ENCODE assay signal across 14 cellular contexts in the genomic region with DNA sequence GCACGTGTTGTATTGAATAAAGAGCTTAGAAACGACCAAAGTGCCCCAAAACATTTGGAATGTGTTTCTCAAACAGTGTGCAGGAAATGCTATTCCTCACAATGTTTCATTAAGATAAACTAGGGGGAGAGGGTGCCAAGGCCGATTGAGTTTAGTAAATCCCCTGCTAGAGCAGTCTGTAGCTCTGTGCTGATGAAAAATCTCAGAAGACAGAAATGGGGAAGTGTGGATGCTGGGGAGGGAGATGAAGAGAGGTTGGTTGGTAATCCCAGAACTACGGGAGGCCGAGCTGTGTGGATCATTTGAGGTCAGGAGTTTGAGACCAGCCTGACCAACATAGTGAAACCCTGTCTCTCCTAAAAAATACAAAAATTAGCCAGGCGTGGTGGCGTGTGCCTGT.
"Had no signal": no experiment of that assay in that cellular context is flagged by ENCODE, and none has a peak within 500 bp of the region (broad histone marks: within the 10 kb centered on the region; RNA-seq: fewer than 3 reads in every experiment).

No MANE protein-coding gene starts in this region.

- ATAC-seq: stimulated activated naive CD8-positive, alpha-beta T cell treated with anti-CD3 and anti-CD28 coated beads, Interleukin-15, Interleukin-2, amounts not matched to agents 100 U/mL and 50 U/mL, for 24 hours had no signal

- H3K27ac ChIP-seq: ascending aorta, dorsolateral prefrontal cortex, esophagus squamous epithelium, sigmoid colon, suprapubic skin had no signal

- H3K9me3 Mint-ChIP-seq: activated naive CD8-positive, alpha-beta T cell treated with anti-CD3 and anti-CD28 coated beads, Interleukin-2, amount 10 ng/mL, durations not matched to agents 7 days and 5 days; naive B cell; type B pancreatic cell had no signal

- H3K27me3 ChIP-seq: ascending aorta had no signal

- H3K27me3 Mint-ChIP-seq: activated naive CD8-positive, alpha-beta T cell treated with anti-CD3 and anti-CD28 coated beads, Interleukin-2, amount 10 ng/mL, durations not matched to agents 7 days and 5 days had no signal

- H3K4me3 ChIP-seq: ascending aorta, dorsolateral prefrontal cortex, esophagus squamous epithelium, sigmoid colon, suprapubic skin had no signal

- DNase-seq: activated CD4-positive, CD25-positive, alpha-beta regulatory T cell treated with anti-CD3 and anti-CD28 coated beads, Interleukin-2, amount 50 U/mL, for 72 hours; activated effector memory CD4-positive, alpha-beta T cell treated with Interleukin-2 at 50 U/mL for 16 hours; activated naive CD8-positive, alpha-beta T cell treated with anti-CD3 and anti-CD28 coated beads, Interleukin-2, amount 10 ng/mL, durations not matched to agents 7 days and 5 days; activated T-cell treated with anti-CD3 and anti-CD28 coated beads, Interleukin-2, amount 50 U/mL, for 1 hour; dorsolateral prefrontal cortex; esophagus squamous epithelium; foreskin fibroblast; naive B cell; sigmoid colon; stimulated activated naive CD8-positive, alpha-beta T cell treated with anti-CD3 and anti-CD28 coated beads, Interleukin-15, Interleukin-2, amounts not matched to agents 100 U/mL and 50 U/mL, for 24 hours; T-helper 9 cell had no signal

- H3K36me3 Mint-ChIP-seq: activated naive CD8-positive, alpha-beta T cell treated with anti-CD3 and anti-CD28 coated beads, Interleukin-2, amount 10 ng/mL, durations not matched to agents 7 days and 5 days; naive B cell; type B pancreatic cell had no signal

- H3K4me3 Mint-ChIP-seq: activated naive CD8-positive, alpha-beta T cell treated with anti-CD3 and anti-CD28 coated beads, Interleukin-2, amount 10 ng/mL, durations not matched to agents 7 days and 5 days; type B pancreatic cell had no signal

- H3K27ac Mint-ChIP-seq: activated naive CD8-positive, alpha-beta T cell treated with anti-CD3 and anti-CD28 coated beads, Interleukin-2, amount 10 ng/mL, durations not matched to agents 7 days and 5 days; type B pancreatic cell had no signal

- H3K4me1 ChIP-seq: ascending aorta had no signal

- H3K36me3 ChIP-seq: ascending aorta, esophagus squamous epithelium, sigmoid colon, suprapubic skin had no signal
